In the genomic region with DNA sequence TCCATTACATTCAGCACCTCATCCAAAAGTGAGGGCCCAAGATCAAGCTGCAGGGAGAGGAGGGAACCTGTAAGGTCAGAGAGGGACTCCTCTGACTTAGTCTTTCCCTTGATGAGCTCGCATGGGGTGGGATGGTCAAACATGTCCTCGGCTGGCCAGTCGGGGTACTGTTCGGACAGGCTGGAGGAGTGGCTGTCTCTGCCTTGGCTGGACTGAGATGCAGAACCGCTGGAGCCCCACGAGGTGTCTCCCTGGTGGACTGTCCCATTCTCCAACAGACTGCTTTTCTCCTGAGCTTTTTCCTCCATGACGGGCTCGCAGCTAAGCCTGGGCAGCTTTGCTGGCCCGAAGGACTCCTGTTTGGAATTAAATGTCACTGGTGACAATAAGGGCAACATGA, we compare ENCODE assay signal across 13 cellular contexts. TPM values are rescaled to one million over a fixed set of nuclear protein-coding genes. Genes with fewer than 3 reads are reported as not detected.
DNase-seq lines count a peak whose midpoint lies in the region; ATAC-seq, FAIRE-seq and TF ChIP-seq lines count a peak whose summit lies in the region.
"Had no signal": no experiment of that assay in that cellular context is flagged by ENCODE, and none has a peak within 500 bp of the region (broad histone marks: within the 10 kb centered on the region; RNA-seq: fewer than 3 reads in every experiment).

No MANE protein-coding gene starts in this region.

- peak overlapping the region; percentile 70 for H3K27ac ChIP-seq in ACC112 (ENCODE audit: low read depth, low read length)
- no peak overlapping the region for H3K27ac ChIP-seq in CD8-positive, alpha-beta memory T cell (ENCODE audit: low read depth, low read length)
- peak overlapping the region; percentile 21 for H3K27ac ChIP-seq in keratinocyte (ENCODE audit: control insufficient read depth, insufficient read depth, low read length)
- H3K27ac ChIP-seq: BLaER1 had no signal

- H2AFZ ChIP-seq in ACC112 (ENCODE audit: low read length, unreplicated experiment) (no peak overlapping the region), keratinocyte (ENCODE audit: control insufficient read depth, low read length) (no peak overlapping the region)

- H3K36me3 ChIP-seq in ACC112 (ENCODE audit: insufficient read depth, low read length) (peaks cover 56% of the 10 kb centered on the region), keratinocyte (ENCODE audit: control insufficient read depth in 2 of 2, extremely low read depth in 1 of 2, insufficient read depth in 2 of 2, low read length in 2 of 2) (peaks cover 21 to 41% of the 10 kb centered on the region in 2 experiments)
- peaks cover 18% of the 10 kb centered on the region for H3K36me3 ChIP-seq in CD8-positive, alpha-beta memory T cell (ENCODE audit: insufficient read depth, low read length)

- no peak for TF ChIP-seq CTCF in keratinocyte (optimal IDR thresholded peaks at IDR 0.05 in 1 of 3, IDR thresholded peaks at IDR 0.05 in 1 of 3, conservative IDR thresholded peaks at IDR 0.05 in 1 of 3; ENCODE audit: extremely low read depth in 1 of 3, insufficient read depth in 2 of 3, low read length in 3 of 3)
- no peak for TF ChIP-seq CTCF in WTC11 (IDR thresholded peaks at IDR 0.05)

- no peak overlapping the region for H3K9ac ChIP-seq in keratinocyte (ENCODE audit: control insufficient read depth, extremely low read depth, insufficient read depth, low read length)
- H3K9ac ChIP-seq: BLaER1 had no signal

- H3K79me2 ChIP-seq in ACC112 (ENCODE audit: control insufficient read depth, insufficient read depth, low read length, unreplicated experiment) (peaks cover 64% of the 10 kb centered on the region), keratinocyte (ENCODE audit: control insufficient read depth, insufficient read depth, low read length) (peaks cover 73% of the 10 kb centered on the region)

- peaks cover 83% of the 10 kb centered on the region for H3K4me1 ChIP-seq in ACC112 (ENCODE audit: control insufficient read depth, insufficient read depth, low read length, unreplicated experiment)
- H3K4me1 ChIP-seq in CD8-positive, alpha-beta memory T cell (ENCODE audit: insufficient read depth, low read length): peaks cover 68% of the 10 kb centered on the region
- peaks cover 22% of the 10 kb centered on the region for H3K4me1 ChIP-seq in keratinocyte (ENCODE audit: control insufficient read depth, extremely low read depth, insufficient read depth, low read length)

- intact Hi-C loops in sciatic nerve (cut with DNase I): no loop called here

- dilution Hi-C loops in keratinocyte (cut with MboI; ENCODE audit: extremely low pct_ligation_motif_present, low sequenced_read_pairs): no loop called here

- H3K9me3 Mint-ChIP-seq in CD8-positive, alpha-beta memory T cell: peaks cover 0 to 4% (median 0%) of the 10 kb centered on the region in 5 donors
- peaks cover 7% of the 10 kb centered on the region for H3K9me3 Mint-ChIP-seq in activated CD4-positive, alpha-beta memory T cell treated with anti-CD3 and anti-CD28 coated beads, Interleukin-2, amount 10 ng/mL, durations not matched to agents 7 days and 5 days
- peaks cover 20% of the 10 kb centered on the region for H3K9me3 Mint-ChIP-seq in WTC11

- CTCF ChIA-PET in CD8-positive, alpha-beta memory T cell (lab: Charles Lee): interaction anchor here (0.6 to 1.9 kb wide), 8 partner anchors 9 to 250 kb away, joined by 3 to 9 read pairs (median 3); no protein-coding TSS in a partner anchor
- CTCF ChIA-PET in activated CD4-positive, alpha-beta memory T cell treated with anti-CD3 and anti-CD28 coated beads, Interleukin-2, amount 10 ng/mL, durations not matched to agents 7 days and 5 days (lab: Charles Lee): interaction anchor here (1.0 to 1.9 kb wide), 6 partner anchors 10 to 232 kb away, joined by 3 to 6 read pairs (median 4); no protein-coding TSS in a partner anchor
- CTCF ChIA-PET in WTC11 (lab: Charles Lee): no interaction called here

- DNase-seq in CD8-positive, alpha-beta memory T cell: no peak
- no peak for DNase-seq in activated CD4-positive, alpha-beta memory T cell treated with anti-CD3 and anti-CD28 coated beads, Interleukin-2, amount 10 ng/mL, durations not matched to agents 7 days and 5 days
- DNase-seq in keratinocyte (ENCODE audit: low read depth, low spot score) (no peak), WTC11 (ENCODE audit: low spot score) (no peak), COR-L47 (lab: John Stamatoyannopoulos, UW) (no peak), sciatic nerve (ENCODE audit: low spot score) (no peak)
- DNase-seq: anterior cingulate cortex, H9, mucosa of descending colon, T1000 had no signal

- peaks cover 96 to 100% (median 99%) of the 10 kb centered on the region in 3 donors for H3K4me1 Mint-ChIP-seq in CD8-positive, alpha-beta memory T cell
- H3K4me1 Mint-ChIP-seq in activated CD4-positive, alpha-beta memory T cell treated with anti-CD3 and anti-CD28 coated beads, Interleukin-2, amount 10 ng/mL, durations not matched to agents 7 days and 5 days: peaks cover 80% of the 10 kb centered on the region
- peaks cover 24% of the 10 kb centered on the region for H3K4me1 Mint-ChIP-seq in WTC11

- H3K27me3 ChIP-seq in ACC112 (ENCODE audit: insufficient read depth, low read length): no peaks in the 10 kb centered on the region
- H3K27me3 ChIP-seq in CD8-positive, alpha-beta memory T cell (ENCODE audit: insufficient read depth, low read length, poor library complexity, severe bottlenecking): no peaks in the 10 kb centered on the region
- no peaks in the 10 kb centered on the region for H3K27me3 ChIP-seq in keratinocyte (ENCODE audit: control insufficient read depth, extremely low read depth, insufficient read depth, low read length)
- H3K27me3 ChIP-seq: BLaER1 had no signal

- H3K4me3 ChIP-seq in ACC112 (ENCODE audit: low read depth, low read length) (no peak overlapping the region), keratinocyte (ENCODE audit: control insufficient read depth in 2 of 3, extremely low read depth in 1 of 3, insufficient read depth in 2 of 3, low read depth in 1 of 3, low read length in 3 of 3) (no peak overlapping the region)
- no peak overlapping the region for H3K4me3 ChIP-seq in CD8-positive, alpha-beta memory T cell (ENCODE audit: low read length)
- H3K4me3 ChIP-seq: BLaER1, mucosa of descending colon had no signal

- peaks cover 0 to 3% of the 10 kb centered on the region in 2 donors for H3K27me3 Mint-ChIP-seq in CD8-positive, alpha-beta memory T cell
- H3K27me3 Mint-ChIP-seq in activated CD4-positive, alpha-beta memory T cell treated with anti-CD3 and anti-CD28 coated beads, Interleukin-2, amount 10 ng/mL, durations not matched to agents 7 days and 5 days: no peaks in the 10 kb centered on the region
- no peaks in the 10 kb centered on the region for H3K27me3 Mint-ChIP-seq in WTC11 (ENCODE audit: low read depth)

- no peaks in the 10 kb centered on the region for H3K9me3 ChIP-seq in CD8-positive, alpha-beta memory T cell (ENCODE audit: low read length)
- H3K9me3 ChIP-seq in keratinocyte (ENCODE audit: control insufficient read depth, low read depth, low read length): no peaks in the 10 kb centered on the region
- H3K9me3 ChIP-seq: mucosa of descending colon had no signal

- H3K36me3 Mint-ChIP-seq in CD8-positive, alpha-beta memory T cell: peaks cover 51 to 79% (median 52%) of the 10 kb centered on the region in 3 donors
- peaks cover 89% of the 10 kb centered on the region for H3K36me3 Mint-ChIP-seq in activated CD4-positive, alpha-beta memory T cell treated with anti-CD3 and anti-CD28 coated beads, Interleukin-2, amount 10 ng/mL, durations not matched to agents 7 days and 5 days (ENCODE audit: low read depth)
- peaks cover 60% of the 10 kb centered on the region for H3K36me3 Mint-ChIP-seq in WTC11

- ATAC-seq in HG03045 (IDR thresholded peaks at IDR 0.05; ENCODE audit: unreplicated experiment) (no peak), WTC11 (no peak), sciatic nerve (no peak)

- no peaks in the 10 kb centered on the region for H3K9me1 ChIP-seq in keratinocyte (ENCODE audit: control insufficient read depth, extremely low read depth, insufficient read depth, low read length)

- H3K4me3 Mint-ChIP-seq in CD8-positive, alpha-beta memory T cell: peak overlapping the region in 6 of 7 donors; percentile 67 to 88 (median 71)
- H3K4me3 Mint-ChIP-seq in activated CD4-positive, alpha-beta memory T cell treated with anti-CD3 and anti-CD28 coated beads, Interleukin-2, amount 10 ng/mL, durations not matched to agents 7 days and 5 days: no peak overlapping the region
- no peak overlapping the region for H3K4me3 Mint-ChIP-seq in WTC11
- H3K4me3 Mint-ChIP-seq: H9 had no signal

- H3K27ac Mint-ChIP-seq in CD8-positive, alpha-beta memory T cell: peak overlapping the region in 7 of 8 donors; percentile 87 to 96 (median 95)
- H3K27ac Mint-ChIP-seq in activated CD4-positive, alpha-beta memory T cell treated with anti-CD3 and anti-CD28 coated beads, Interleukin-2, amount 10 ng/mL, durations not matched to agents 7 days and 5 days: peak overlapping the region; percentile 74
- no peak overlapping the region for H3K27ac Mint-ChIP-seq in WTC11
- H3K27ac Mint-ChIP-seq: H9 had no signal

- peaks cover 4% of the 10 kb centered on the region for H4K20me1 ChIP-seq in keratinocyte (ENCODE audit: control insufficient read depth, extremely low read depth, insufficient read depth, low read length)
- H4K20me1 ChIP-seq: BLaER1 had no signal

- no peak for FAIRE-seq in keratinocyte (lab: Jason Lieb, UNC)

- no peak overlapping the region for H3K4me2 ChIP-seq in keratinocyte (ENCODE audit: control insufficient read depth, extremely low read depth, insufficient read depth, low read depth, low read length)
- H3K4me2 ChIP-seq: BLaER1 had no signal

- POLR2A ChIA-PET in CD8-positive, alpha-beta memory T cell (lab: Charles Lee): interaction anchor here (1.0 to 1.2 kb wide), 2 partner anchors 26 to 110 kb away, joined by 3 to 4 read pairs; no protein-coding TSS in a partner anchor
- POLR2A ChIA-PET in activated CD4-positive, alpha-beta memory T cell treated with anti-CD3 and anti-CD28 coated beads, Interleukin-2, amount 10 ng/mL, durations not matched to agents 7 days and 5 days (lab: Charles Lee): interaction anchor here (0.9 to 9.1 kb wide), 12 partner anchors 9 to 63 kb away, joined by 3 to 56 read pairs (median 4); no protein-coding TSS in a partner anchor
- POLR2A ChIA-PET in WTC11 (lab: Charles Lee): no interaction called here

RNA-seq across cellular contexts. Expression of gene CDC42EP3, which starts 25.6 kb away (rescaled TPM):
- total RNA-seq in CD8-positive, alpha-beta memory T cell: 10 to 100 TPM; 37.1 to 39.1 TPM
- polyA plus RNA-seq in CD8-positive, alpha-beta memory T cell: 141 TPM
- 10 to 100 TPM; 51.1 to 52.2 TPM for total RNA-seq in activated CD4-positive, alpha-beta memory T cell treated with anti-CD3 and anti-CD28 coated beads, Interleukin-2, amount 10 ng/mL, durations not matched to agents 7 days and 5 days
- 24.1 to 50.7 TPM (median 34.6 TPM) in 3 replicates for polyA plus RNA-seq in keratinocyte
- polyA plus RNA-seq in keratinocyte (2011; ENCODE audit: low read depth): 4.3 TPM
- polyA plus RNA-seq in keratinocyte (2011; cell fraction: cytosol; rRNA removed): 39.4 and 54.8 TPM in 2 replicates
- 45.1 and 47.2 TPM in 2 replicates for polyA plus RNA-seq in keratinocyte (2011; cell fraction: nucleus; rRNA removed)
- 16.4 and 22.4 TPM in 2 replicates for polyA plus RNA-seq in keratinocyte (2012; ENCODE audit: low replicate concordance)
- polyA minus RNA-seq in keratinocyte: 32.5 to 52.2 TPM (median 33.1 TPM) in 3 replicates
- polyA minus RNA-seq in keratinocyte (2011; cell fraction: cytosol; rRNA and poly(A)+ RNA removed): 24.0 TPM
- 17.2 and 39.7 TPM in 2 replicates for polyA minus RNA-seq in keratinocyte (2011; cell fraction: nucleus; rRNA and poly(A)+ RNA removed)
- total RNA-seq in WTC11 (2021) (21.2 to 31.5 TPM (median 21.8 TPM) in 3 replicates), sciatic nerve (53.1 TPM)

Comparison
In these comparisons a context has a peak if more than half of its experiments do, and no peak if none do; other contexts are left out.
1. H3K4me3 Mint-ChIP-seq: peak in CD8-positive, alpha-beta memory T cell (6 of 7); none in activated CD4-positive, alpha-beta memory T cell treated with anti-CD3 and anti-CD28 coated beads, Interleukin-2, amount 10 ng/mL, durations not matched to agents 7 days and 5 days (single experiment) and WTC11 (single experiment).